20 cellular contexts compared by ENCODE assay signal in the genomic region with DNA sequence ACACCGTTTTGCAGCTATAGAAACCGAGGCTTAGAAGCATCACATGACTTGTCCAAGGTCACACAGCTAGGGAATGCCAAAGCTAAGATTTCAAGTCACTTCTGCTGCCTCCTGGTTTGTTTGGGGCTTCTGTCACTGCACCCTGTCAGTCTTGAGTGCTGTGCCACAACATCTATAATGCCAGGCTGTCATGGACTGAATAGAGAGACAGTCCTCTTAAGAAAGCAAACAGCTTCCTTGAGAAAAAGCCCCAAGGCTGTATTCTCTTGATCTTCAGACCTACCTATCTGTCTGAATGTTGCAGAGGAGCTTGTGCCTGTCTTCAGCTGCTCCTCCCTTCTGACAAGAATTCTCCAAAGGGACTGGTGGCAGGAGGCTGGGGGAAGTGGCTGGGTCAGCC.
A peak's percentile ranks its signal among the peaks of the same experiment; 100 is the strongest.
DNase-seq lines count a peak whose midpoint lies in the region; ATAC-seq, FAIRE-seq and TF ChIP-seq lines count a peak whose summit lies in the region.
"Had no signal": no experiment of that assay in that cellular context is flagged by ENCODE, and none has a peak within 500 bp of the region (broad histone marks: within the 10 kb centered on the region; RNA-seq: fewer than 3 reads in every experiment).

No MANE protein-coding gene starts in this region.

- H3K9me3 ChIP-seq in BLaER1 (no peaks in the 10 kb centered on the region), OCI-LY3 (ENCODE audit: insufficient read depth, low read length) (no peaks in the 10 kb centered on the region), endodermal cell (ENCODE audit: control insufficient read depth, low read length) (no peaks in the 10 kb centered on the region)
- H3K9me3 ChIP-seq in BLaER1 treated with 17β-estradiol and CSF1 and Interleukin-3, amounts not matched to agents 10 nM and 100 nM (replicated peaks in 1 of 11): no peaks in the 10 kb centered on the region

- H3K79me2 ChIP-seq in OCI-LY3 (ENCODE audit: low read length): no peaks in the 10 kb centered on the region

- H3K27ac Mint-ChIP-seq in endodermal cell: no peak overlapping the region
- H3K27ac Mint-ChIP-seq: CD14-positive monocyte; CD4-positive, alpha-beta T cell; CD8-positive, alpha-beta memory T cell; GM23338; H9 had no signal

- ATAC-seq in GM18520 (IDR thresholded peaks at IDR 0.05; ENCODE audit: unreplicated experiment) (no peak), HG03097 (IDR thresholded peaks at IDR 0.05; ENCODE audit: low FRiP score, unreplicated experiment) (no peak)
- ATAC-seq: GM23338, HCT116 had no signal

- H2AFZ ChIP-seq in OCI-LY3 (ENCODE audit: low read depth, low read length): peak overlapping the region; percentile 30; the same call in 1 of the 2 replicates
- H2AFZ ChIP-seq: GM23338 had no signal

- H3K27ac ChIP-seq in BLaER1: no peak overlapping the region
- no peak overlapping the region for H3K27ac ChIP-seq in BLaER1 treated with 17β-estradiol and CSF1 and Interleukin-3, amounts not matched to agents 10 nM and 100 nM
- no peak overlapping the region for H3K27ac ChIP-seq in OCI-LY3 (ENCODE audit: low read length)
- no peak overlapping the region for H3K27ac ChIP-seq in endodermal cell (ENCODE audit: low read depth, low read length)

- no peaks in the 10 kb centered on the region for H4K20me1 ChIP-seq in BLaER1
- H4K20me1 ChIP-seq in BLaER1 treated with 17β-estradiol and CSF1 and Interleukin-3, amounts not matched to agents 10 nM and 100 nM: no peaks in the 10 kb centered on the region
- no peaks in the 10 kb centered on the region for H4K20me1 ChIP-seq in OCI-LY3 (ENCODE audit: insufficient read depth, low read length)

- H3K4me2 ChIP-seq in BLaER1 (peak overlapping the region; percentile 47), OCI-LY3 (ENCODE audit: low read length) (peak overlapping the region; percentile 43)
- peak overlapping the region in 8 of 11 experiments; percentile 31 to 57 (median 44); a peak in 15 of 22 replicates for H3K4me2 ChIP-seq in BLaER1 treated with 17β-estradiol and CSF1 and Interleukin-3, amounts not matched to agents 10 nM and 100 nM
- H3K4me2 ChIP-seq: GM23338 had no signal

- peak; percentile 13 for DNase-seq in retina
- no peak for DNase-seq in HTR-8/SVneo (ENCODE audit: insufficient read length, low spot score)
- no peak for DNase-seq in endodermal cell
- DNase-seq: CD4-positive, alpha-beta T cell; CD8-positive, alpha-beta memory T cell; DMS 273 treated with DMSO at 0.1 percent for 48 hours; DMS79 treated with DMSO at 0.1 percent for 48 hours; H9 had no signal

- no peak for FAIRE-seq in HTR-8/SVneo (lab: Jason Lieb, UNC)
- FAIRE-seq: D721Med, G401.6, GM12892, GM19239 had no signal

- no peaks in the 10 kb centered on the region for H3K27me3 ChIP-seq in BLaER1
- H3K27me3 ChIP-seq in BLaER1 treated with 17β-estradiol and CSF1 and Interleukin-3, amounts not matched to agents 10 nM and 100 nM: no peaks in the 10 kb centered on the region
- no peaks in the 10 kb centered on the region for H3K27me3 ChIP-seq in OCI-LY3 (ENCODE audit: low read depth, low read length)
- no peaks in the 10 kb centered on the region for H3K27me3 ChIP-seq in endodermal cell (ENCODE audit: control insufficient read depth, insufficient read depth, low read length, poor library complexity, severe bottlenecking)

- WGBS in endodermal cell (ENCODE audit: insufficient coverage in 1 of 2, insufficient read length in 1 of 2), 2 experiments: 87 to 90% methylated on average over 2 of the region's 2 CpGs

- H3K9ac ChIP-seq in BLaER1 (no peak overlapping the region), OCI-LY3 (ENCODE audit: low read length) (no peak overlapping the region), endodermal cell (ENCODE audit: extremely low read depth, low read length, poor library complexity, severe bottlenecking) (no peak overlapping the region)
- no peak overlapping the region for H3K9ac ChIP-seq in BLaER1 treated with 17β-estradiol and CSF1 and Interleukin-3, amounts not matched to agents 10 nM and 100 nM

- H3K36me3 ChIP-seq in BLaER1 (no peaks in the 10 kb centered on the region), OCI-LY3 (replicated peaks; ENCODE audit: low read depth, low read length) (no peaks in the 10 kb centered on the region), endodermal cell (ENCODE audit: control insufficient read depth, insufficient read depth, low read length) (no peaks in the 10 kb centered on the region)
- H3K36me3 ChIP-seq in BLaER1 treated with 17β-estradiol and CSF1 and Interleukin-3, amounts not matched to agents 10 nM and 100 nM: no peaks in the 10 kb centered on the region

- H3K4me1 ChIP-seq in BLaER1 (peaks cover 9% of the 10 kb centered on the region), OCI-LY3 (ENCODE audit: low read length) (peaks cover 4% of the 10 kb centered on the region; the same call in 1 of the 2 replicates), endodermal cell (ENCODE audit: control insufficient read depth, insufficient read depth, low read length) (no peaks in the 10 kb centered on the region)
- peaks cover 0 to 12% (median 9%) of the 10 kb centered on the region in 10 experiments; a peak in 15 of 20 replicates for H3K4me1 ChIP-seq in BLaER1 treated with 17β-estradiol and CSF1 and Interleukin-3, amounts not matched to agents 10 nM and 100 nM

- H3K4me1 Mint-ChIP-seq in endodermal cell: peaks cover 14% of the 10 kb centered on the region
- H3K4me1 Mint-ChIP-seq: CD14-positive monocyte; CD8-positive, alpha-beta memory T cell had no signal

- peaks cover 3% of the 10 kb centered on the region for H3K27me3 Mint-ChIP-seq in endodermal cell (ENCODE audit: insufficient read depth)
- H3K27me3 Mint-ChIP-seq: CD4-positive, alpha-beta T cell; CD8-positive, alpha-beta memory T cell had no signal

- H3K4me3 ChIP-seq in BLaER1 (no peak overlapping the region), OCI-LY3 (ENCODE audit: low read length) (0 out of 2 replicates have a peak overlapping the region, but pooled peaks have one; percentile 17), endodermal cell (ENCODE audit: low read length) (no peak overlapping the region)
- no peak overlapping the region for H3K4me3 ChIP-seq in BLaER1 treated with 17β-estradiol and CSF1 and Interleukin-3, amounts not matched to agents 10 nM and 100 nM
- H3K4me3 ChIP-seq: GM23338 had no signal

- TF ChIP-seq CTCF in OCI-LY3 (IDR thresholded peaks at IDR 0.05; ENCODE audit: low read depth, low read length): no peak
- TF ChIP-seq CTCF in endodermal cell (conservative IDR thresholded peaks at IDR 0.05): no peak

- H3K9me3 Mint-ChIP-seq in endodermal cell: no peaks in the 10 kb centered on the region
- H3K9me3 Mint-ChIP-seq: GM23338, H9 had no signal

- no peaks in the 10 kb centered on the region for H3K36me3 Mint-ChIP-seq in endodermal cell (ENCODE audit: low read depth)
- H3K36me3 Mint-ChIP-seq: CD14-positive monocyte; CD8-positive, alpha-beta memory T cell had no signal

- H3K4me3 Mint-ChIP-seq in endodermal cell: no peak overlapping the region
- H3K4me3 Mint-ChIP-seq: CD14-positive monocyte; CD4-positive, alpha-beta T cell; CD8-positive, alpha-beta memory T cell; GM23338; H9 had no signal
